ENCODE assay signal across 21 cellular contexts in the genomic region with DNA sequence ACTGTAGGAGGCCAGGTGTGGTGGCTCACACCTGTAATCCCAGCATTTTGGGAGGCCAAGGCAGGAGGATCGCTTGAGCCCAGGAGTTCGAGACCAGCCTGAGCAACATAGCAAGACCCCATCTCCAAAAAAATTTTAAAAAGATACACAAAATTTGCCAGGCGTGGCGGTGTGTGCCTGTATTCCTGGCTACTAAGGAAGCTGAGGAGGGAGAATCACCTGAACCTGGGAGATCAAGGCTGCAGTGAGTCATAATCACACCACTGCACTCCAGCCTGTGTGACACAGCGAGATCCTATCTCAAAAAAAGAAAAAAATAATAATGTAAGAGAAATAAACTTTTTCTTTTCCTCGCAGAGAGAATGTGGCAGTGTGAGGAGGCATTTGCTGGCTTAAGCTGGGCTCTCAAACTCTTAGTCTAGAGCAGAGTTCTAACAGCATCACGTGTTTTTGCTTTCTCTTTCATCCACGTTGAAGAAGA. TPM values are rescaled to one million over a fixed set of nuclear protein-coding genes. Genes with fewer than 3 reads are reported as not detected.
DNase-seq lines count a peak whose midpoint lies in the region; ATAC-seq and TF ChIP-seq lines count a peak whose summit lies in the region.
"Had no signal": no experiment of that assay in that cellular context is flagged by ENCODE, and none has a peak within 500 bp of the region (broad histone marks: within the 10 kb centered on the region; RNA-seq: fewer than 3 reads in every experiment).

No MANE protein-coding gene starts in this region.

- H3K9me3 Mint-ChIP-seq in natural killer cell: no peaks in the 10 kb centered on the region
- H3K9me3 Mint-ChIP-seq in natural killer cell treated with Interleukin-12 subunit alpha and Interleukin-12 subunit beta and Interleukin-15 and Interleukin-18, amount 100 ng/mL, for 72 hours: no peaks in the 10 kb centered on the region
- H3K9me3 Mint-ChIP-seq in activated CD8-positive, alpha-beta T cell treated with anti-CD3 and anti-CD28 coated beads for 36 hours: peaks cover 5% of the 10 kb centered on the region
- H3K9me3 Mint-ChIP-seq: H9 had no signal

- H3K27ac Mint-ChIP-seq in natural killer cell: peak overlapping the region; percentile 87 to 91
- H3K27ac Mint-ChIP-seq in natural killer cell treated with Interleukin-12 subunit alpha and Interleukin-12 subunit beta and Interleukin-15 and Interleukin-18, amount 100 ng/mL, for 72 hours: peak overlapping the region in 1 of 2 donors; percentile 56
- peak overlapping the region; percentile 94 for H3K27ac Mint-ChIP-seq in activated CD8-positive, alpha-beta T cell treated with anti-CD3 and anti-CD28 coated beads for 36 hours

- DNase-seq in natural killer cell (no peak), NCI-H226 (no peak), iPS-NIHi7 (ENCODE audit: extremely low spot score) (no peak)
- no peak for DNase-seq in natural killer cell treated with Interleukin-12 subunit alpha and Interleukin-12 subunit beta and Interleukin-15 and Interleukin-18, amount 100 ng/mL, for 72 hours (ENCODE audit: low spot score)
- DNase-seq in activated CD8-positive, alpha-beta T cell treated with anti-CD3 and anti-CD28 coated beads for 36 hours: no peak
- peak; percentile 50 for DNase-seq in effector CD4-positive, alpha-beta T cell
- DNase-seq: DND-41; H9; heart right ventricle; NCI-H1048; Right ventricle myocardium superior; stimulated activated CD8-positive, alpha-beta memory T cell treated with anti-CD3 and anti-CD28 coated beads, Interleukin-4, amount 100 ng/mL, for 48 hours had no signal

- ATAC-seq in natural killer cell (no peak), GM18858 (IDR thresholded peaks at IDR 0.05; ENCODE audit: unreplicated experiment) (no peak)
- no peak for ATAC-seq in natural killer cell treated with Interleukin-12 subunit alpha and Interleukin-12 subunit beta and Interleukin-15 and Interleukin-18, amount 100 ng/mL, for 72 hours
- ATAC-seq in activated CD8-positive, alpha-beta T cell treated with anti-CD3 and anti-CD28 coated beads for 36 hours: no peak
- ATAC-seq: heart right ventricle had no signal

- H3K4me3 ChIP-seq in thymus (ENCODE audit: low read length): no peak overlapping the region
- H3K4me3 ChIP-seq: heart right ventricle had no signal

- peaks cover 68 to 73% of the 10 kb centered on the region in 2 donors for H3K4me1 Mint-ChIP-seq in natural killer cell
- peaks cover 59 to 66% of the 10 kb centered on the region in 2 donors for H3K4me1 Mint-ChIP-seq in natural killer cell treated with Interleukin-12 subunit alpha and Interleukin-12 subunit beta and Interleukin-15 and Interleukin-18, amount 100 ng/mL, for 72 hours (ENCODE audit: low read depth in 2 of 2)
- H3K4me1 Mint-ChIP-seq in activated CD8-positive, alpha-beta T cell treated with anti-CD3 and anti-CD28 coated beads for 36 hours (ENCODE audit: low read depth): peaks cover 78% of the 10 kb centered on the region

- H3K36me3 Mint-ChIP-seq in natural killer cell: no peaks in the 10 kb centered on the region
- H3K36me3 Mint-ChIP-seq in natural killer cell treated with Interleukin-12 subunit alpha and Interleukin-12 subunit beta and Interleukin-15 and Interleukin-18, amount 100 ng/mL, for 72 hours: no peaks in the 10 kb centered on the region
- H3K36me3 Mint-ChIP-seq in activated CD8-positive, alpha-beta T cell treated with anti-CD3 and anti-CD28 coated beads for 36 hours (ENCODE audit: low read depth): peaks cover 9% of the 10 kb centered on the region

- H3K9me3 ChIP-seq in thymus (ENCODE audit: control insufficient read depth): no peaks in the 10 kb centered on the region
- H3K9me3 ChIP-seq: heart right ventricle had no signal

- intact Hi-C loops in natural killer cell (cut with micrococcal nuclease): no loop called here
- intact Hi-C loops in activated CD8-positive, alpha-beta T cell treated with anti-CD3 and anti-CD28 coated beads for 36 hours (cut with micrococcal nuclease): no loop called here

- CTCF ChIA-PET in activated CD8-positive, alpha-beta T cell treated with anti-CD3 and anti-CD28 coated beads for 36 hours (lab: Charles Lee): interaction anchor here (2.9 kb wide), 1 partner anchor 53 kb away, joined by 9 read pairs; the partner anchor contains the start of gene FXYD5

- TF ChIP-seq CTCF in natural killer cell (IDR thresholded peaks at IDR 0.05): no peak
- TF ChIP-seq CTCF in activated CD8-positive, alpha-beta T cell treated with anti-CD3 and anti-CD28 coated beads for 36 hours (IDR thresholded peaks at IDR 0.05): no peak

- H3K36me3 ChIP-seq in thymus (ENCODE audit: control insufficient read depth, insufficient read depth): no peaks in the 10 kb centered on the region
- H3K36me3 ChIP-seq: heart right ventricle had no signal

- no peaks in the 10 kb centered on the region for H3K27me3 Mint-ChIP-seq in natural killer cell (ENCODE audit: low read depth in 2 of 2)
- H3K27me3 Mint-ChIP-seq in natural killer cell treated with Interleukin-12 subunit alpha and Interleukin-12 subunit beta and Interleukin-15 and Interleukin-18, amount 100 ng/mL, for 72 hours: no peaks in the 10 kb centered on the region
- H3K27me3 Mint-ChIP-seq in activated CD8-positive, alpha-beta T cell treated with anti-CD3 and anti-CD28 coated beads for 36 hours: no peaks in the 10 kb centered on the region

- peak overlapping the region; percentile 35 for H3K4me3 Mint-ChIP-seq in natural killer cell
- no peak overlapping the region for H3K4me3 Mint-ChIP-seq in natural killer cell treated with Interleukin-12 subunit alpha and Interleukin-12 subunit beta and Interleukin-15 and Interleukin-18, amount 100 ng/mL, for 72 hours
- no peak overlapping the region for H3K4me3 Mint-ChIP-seq in activated CD8-positive, alpha-beta T cell treated with anti-CD3 and anti-CD28 coated beads for 36 hours
- H3K4me3 Mint-ChIP-seq: H9 had no signal

- WGBS in thymus: 75% methylated on average over 8 of the region's 8 CpGs

- POLR2A ChIA-PET in activated CD8-positive, alpha-beta T cell treated with anti-CD3 and anti-CD28 coated beads for 36 hours (lab: Charles Lee): interaction anchor here (2.5 kb wide), 1 partner anchor 33 kb away, joined by 6 read pairs; no protein-coding TSS in a partner anchor

- H3K27ac ChIP-seq in thymus (ENCODE audit: low read depth): peak overlapping the region; percentile 31

- H3K4me1 ChIP-seq in thymus (ENCODE audit: control insufficient read depth, insufficient read depth, low read length): peaks cover 16% of the 10 kb centered on the region

- no peaks in the 10 kb centered on the region for H3K27me3 ChIP-seq in thymus (ENCODE audit: control insufficient read depth, insufficient read depth)
- H3K27me3 ChIP-seq: heart right ventricle had no signal

RNA-seq across cellular contexts. Expression of gene FAM187B, which starts 21.1 kb away (rescaled TPM):
- total RNA-seq in natural killer cell: not detected
- not detected for total RNA-seq in natural killer cell treated with Interleukin-12 subunit alpha and Interleukin-12 subunit beta and Interleukin-15 and Interleukin-18, amount 100 ng/mL, for 72 hours
- not detected for total RNA-seq in activated CD8-positive, alpha-beta T cell treated with anti-CD3 and anti-CD28 coated beads for 36 hours
- polyA plus RNA-seq in thymus: 0.09 TPM
- total RNA-seq: astrocyte, endothelial cell of umbilical vein, H9, HT-29, NCI-H460, omental fat pad, Right ventricle myocardium superior had no signal
- polyA plus RNA-seq: AG04450, endothelial cell of umbilical vein, heart right ventricle, liver had no signal

RNA-seq across cellular contexts. Expression of gene LSR, which starts 41.4 kb away (rescaled TPM):
- total RNA-seq in natural killer cell: 1 to 10 TPM; 3.4 to 6.9 (median 6.7) TPM
- 1 to 10 TPM; 1.5 to 2.7 TPM for total RNA-seq in natural killer cell treated with Interleukin-12 subunit alpha and Interleukin-12 subunit beta and Interleukin-15 and Interleukin-18, amount 100 ng/mL, for 72 hours
- 10 to 100 TPM; 20.0 to 20.6 TPM for total RNA-seq in activated CD8-positive, alpha-beta T cell treated with anti-CD3 and anti-CD28 coated beads for 36 hours
- polyA plus RNA-seq in thymus: 20.1 TPM

RNA-seq across cellular contexts. Expression of gene FXYD5, which starts 52.9 kb away (rescaled TPM):
- total RNA-seq in natural killer cell: 100 to 1,000 TPM; 226 to 270 (median 231) TPM
- total RNA-seq in natural killer cell treated with Interleukin-12 subunit alpha and Interleukin-12 subunit beta and Interleukin-15 and Interleukin-18, amount 100 ng/mL, for 72 hours: 100 to 1,000 TPM; 141 to 236 TPM
- total RNA-seq in activated CD8-positive, alpha-beta T cell treated with anti-CD3 and anti-CD28 coated beads for 36 hours: 100 to 1,000 TPM; 225 to 241 TPM
- 136 TPM for polyA plus RNA-seq in thymus
